In the genomic region with DNA sequence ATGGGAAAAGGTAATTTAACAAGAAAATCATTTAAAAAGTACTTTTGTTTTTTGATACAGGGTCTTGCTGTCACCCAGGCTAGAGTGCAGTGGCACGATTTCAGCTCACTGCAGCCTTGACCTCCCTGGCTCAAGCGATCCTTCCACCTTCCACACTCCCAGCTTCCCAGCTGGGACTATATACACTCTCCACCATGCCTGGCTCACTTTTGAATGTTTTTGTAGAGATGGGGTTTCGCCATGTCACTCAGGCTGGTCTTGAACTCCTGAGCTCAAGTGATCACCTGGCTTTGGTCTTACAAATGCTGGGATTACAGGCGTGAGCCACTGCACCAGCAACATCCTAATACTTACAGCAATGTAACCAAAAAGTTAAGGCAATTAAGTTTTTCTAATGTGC, we compare ENCODE assay signal across 28 cellular contexts. TPM values are rescaled to one million over a fixed set of nuclear protein-coding genes. Genes with fewer than 3 reads are reported as not detected.
DNase-seq lines count a peak whose midpoint lies in the region; ATAC-seq and TF ChIP-seq lines count a peak whose summit lies in the region.
"Had no signal": no experiment of that assay in that cellular context is flagged by ENCODE, and none has a peak within 500 bp of the region (broad histone marks: within the 10 kb centered on the region; RNA-seq: fewer than 3 reads in every experiment).

No MANE protein-coding gene starts in this region.

- no peaks in the 10 kb centered on the region for H3K9me3 ChIP-seq in CD4-positive, alpha-beta T cell (ENCODE audit: control insufficient read depth, low read length)
- H3K9me3 ChIP-seq: BLaER1 treated with 17β-estradiol and CSF1 and Interleukin-3, amounts not matched to agents 10 nM and 100 nM; SJCRH30; suprapubic skin had no signal

- intact Hi-C loops in CD4-positive, alpha-beta T cell (cut with DNase I, micrococcal nuclease) = loop anchor here in 1 of 2 experiments (10.0 kb wide), 3 partner anchors 966 to 1416 kb away; a partner anchor contains a TSS
- intact Hi-C loops in activated T-helper 1 cell treated with anti-CD3 and anti-CD28 coated beads, Interleukin-12 subunit alpha, Interleukin-12 subunit beta, Interleukin-2, Interleukin-4 antibody, amounts not matched to agents 30 ng/mL and 10 ng/mL and 1 ng/mL, durations not matched to agents 14 hours and 24 hours and 36 hours (cut with micrococcal nuclease) = loop anchor here (10.0 kb wide), 1 partner anchor 1346 kb away; a partner anchor contains a TSS

- POLR2A ChIA-PET in CD4-positive, alpha-beta T cell (lab: Charles Lee) = interaction anchor here (1.3 kb wide), 1 partner anchor 44 kb away, joined by 3 read pairs; a partner anchor contains a TSS

- no peaks in the 10 kb centered on the region for H3K9me3 Mint-ChIP-seq in activated CD8-positive, alpha-beta memory T cell treated with anti-CD3 and anti-CD28 coated beads, Interleukin-2, amount 10 ng/mL, durations not matched to agents 7 days and 5 days (ENCODE audit: low read depth)
- no peaks in the 10 kb centered on the region for H3K9me3 Mint-ChIP-seq in CD4-positive, alpha-beta T cell
- H3K9me3 Mint-ChIP-seq in activated T-helper 1 cell treated with anti-CD3 and anti-CD28 coated beads, Interleukin-12 subunit alpha, Interleukin-12 subunit beta, Interleukin-2, Interleukin-4 antibody, amounts not matched to agents 30 ng/mL and 10 ng/mL and 1 ng/mL, durations not matched to agents 14 hours and 24 hours and 36 hours = no peaks in the 10 kb centered on the region
- H3K9me3 Mint-ChIP-seq: activated naive CD8-positive, alpha-beta T cell treated with anti-CD3 and anti-CD28 coated beads, Interleukin-2, amount 10 ng/mL, durations not matched to agents 7 days and 5 days; memory B cell had no signal

- H3K27ac Mint-ChIP-seq in activated CD8-positive, alpha-beta memory T cell treated with anti-CD3 and anti-CD28 coated beads, Interleukin-2, amount 10 ng/mL, durations not matched to agents 7 days and 5 days = peak overlapping the region; percentile 4
- H3K27ac Mint-ChIP-seq in CD4-positive, alpha-beta T cell = no peak overlapping the region
- peak overlapping the region; percentile 70 for H3K27ac Mint-ChIP-seq in activated T-helper 1 cell treated with anti-CD3 and anti-CD28 coated beads, Interleukin-12 subunit alpha, Interleukin-12 subunit beta, Interleukin-2, Interleukin-4 antibody, amounts not matched to agents 30 ng/mL and 10 ng/mL and 1 ng/mL, durations not matched to agents 14 hours and 24 hours and 36 hours
- H3K27ac Mint-ChIP-seq: activated naive CD8-positive, alpha-beta T cell treated with anti-CD3 and anti-CD28 coated beads, Interleukin-2, amount 10 ng/mL, durations not matched to agents 7 days and 5 days had no signal

- no peak for ATAC-seq in activated CD8-positive, alpha-beta memory T cell treated with anti-CD3 and anti-CD28 coated beads, Interleukin-2, amount 10 ng/mL, durations not matched to agents 7 days and 5 days
- no peak for ATAC-seq in CD4-positive, alpha-beta T cell (ENCODE audit: poor library complexity)
- ATAC-seq in GM21528 (IDR thresholded peaks at IDR 0.05; ENCODE audit: low FRiP score, unreplicated experiment) = no peak
- ATAC-seq: left colon, Panc1 had no signal

- TF ChIP-seq CTCF in CD4-positive, alpha-beta T cell (IDR thresholded peaks at IDR 0.05) = no peak

- no peaks in the 10 kb centered on the region for H3K27me3 Mint-ChIP-seq in activated CD8-positive, alpha-beta memory T cell treated with anti-CD3 and anti-CD28 coated beads, Interleukin-2, amount 10 ng/mL, durations not matched to agents 7 days and 5 days
- H3K27me3 Mint-ChIP-seq in CD4-positive, alpha-beta T cell = peaks cover 3% of the 10 kb centered on the region
- no peaks in the 10 kb centered on the region for H3K27me3 Mint-ChIP-seq in activated T-helper 1 cell treated with anti-CD3 and anti-CD28 coated beads, Interleukin-12 subunit alpha, Interleukin-12 subunit beta, Interleukin-2, Interleukin-4 antibody, amounts not matched to agents 30 ng/mL and 10 ng/mL and 1 ng/mL, durations not matched to agents 14 hours and 24 hours and 36 hours (ENCODE audit: insufficient read depth)
- H3K27me3 Mint-ChIP-seq: activated naive CD8-positive, alpha-beta T cell treated with anti-CD3 and anti-CD28 coated beads, Interleukin-2, amount 10 ng/mL, durations not matched to agents 7 days and 5 days; memory B cell had no signal

- no peak overlapping the region for H3K4me3 Mint-ChIP-seq in activated CD8-positive, alpha-beta memory T cell treated with anti-CD3 and anti-CD28 coated beads, Interleukin-2, amount 10 ng/mL, durations not matched to agents 7 days and 5 days
- H3K4me3 Mint-ChIP-seq in CD4-positive, alpha-beta T cell = peak overlapping the region; percentile 20
- peak overlapping the region; percentile 22 for H3K4me3 Mint-ChIP-seq in activated T-helper 1 cell treated with anti-CD3 and anti-CD28 coated beads, Interleukin-12 subunit alpha, Interleukin-12 subunit beta, Interleukin-2, Interleukin-4 antibody, amounts not matched to agents 30 ng/mL and 10 ng/mL and 1 ng/mL, durations not matched to agents 14 hours and 24 hours and 36 hours
- H3K4me3 Mint-ChIP-seq: activated naive CD8-positive, alpha-beta T cell treated with anti-CD3 and anti-CD28 coated beads, Interleukin-2, amount 10 ng/mL, durations not matched to agents 7 days and 5 days; memory B cell had no signal

- H3K36me3 Mint-ChIP-seq in activated CD8-positive, alpha-beta memory T cell treated with anti-CD3 and anti-CD28 coated beads, Interleukin-2, amount 10 ng/mL, durations not matched to agents 7 days and 5 days = peaks cover 58% of the 10 kb centered on the region
- H3K36me3 Mint-ChIP-seq in CD4-positive, alpha-beta T cell (ENCODE audit: low read depth) = peaks cover 76% of the 10 kb centered on the region
- H3K36me3 Mint-ChIP-seq in activated T-helper 1 cell treated with anti-CD3 and anti-CD28 coated beads, Interleukin-12 subunit alpha, Interleukin-12 subunit beta, Interleukin-2, Interleukin-4 antibody, amounts not matched to agents 30 ng/mL and 10 ng/mL and 1 ng/mL, durations not matched to agents 14 hours and 24 hours and 36 hours (ENCODE audit: low read depth) = peaks cover 40% of the 10 kb centered on the region

- H3K4me1 Mint-ChIP-seq in activated CD8-positive, alpha-beta memory T cell treated with anti-CD3 and anti-CD28 coated beads, Interleukin-2, amount 10 ng/mL, durations not matched to agents 7 days and 5 days = peaks cover 39% of the 10 kb centered on the region
- peaks cover 46% of the 10 kb centered on the region for H3K4me1 Mint-ChIP-seq in CD4-positive, alpha-beta T cell (ENCODE audit: low read depth)
- peaks cover 38% of the 10 kb centered on the region for H3K4me1 Mint-ChIP-seq in activated T-helper 1 cell treated with anti-CD3 and anti-CD28 coated beads, Interleukin-12 subunit alpha, Interleukin-12 subunit beta, Interleukin-2, Interleukin-4 antibody, amounts not matched to agents 30 ng/mL and 10 ng/mL and 1 ng/mL, durations not matched to agents 14 hours and 24 hours and 36 hours (ENCODE audit: low read depth)

- H3K27me3 ChIP-seq in CD4-positive, alpha-beta T cell (ENCODE audit: control insufficient read depth, insufficient read depth, low read length) = no peaks in the 10 kb centered on the region
- H3K27me3 ChIP-seq: BLaER1 treated with 17β-estradiol and CSF1 and Interleukin-3, amounts not matched to agents 10 nM and 100 nM; SJCRH30; suprapubic skin had no signal

- H3K27ac ChIP-seq in CD4-positive, alpha-beta T cell (ENCODE audit: low read depth, low read length) = no peak overlapping the region
- H3K27ac ChIP-seq in epithelial cell of prostate = peak overlapping the region; percentile 8
- H3K27ac ChIP-seq: BLaER1 treated with 17β-estradiol and CSF1 and Interleukin-3, amounts not matched to agents 10 nM and 100 nM; SJCRH30; suprapubic skin; VCaP had no signal

- no peak for DNase-seq in activated CD8-positive, alpha-beta memory T cell treated with anti-CD3 and anti-CD28 coated beads, Interleukin-2, amount 10 ng/mL, durations not matched to agents 7 days and 5 days
- DNase-seq in activated CD8-positive, alpha-beta memory T cell treated with anti-CD3 and anti-CD28 coated beads, Interleukin-2, amount 50 U/mL, for 48 hours = no peak
- no peak for DNase-seq in CD4-positive, alpha-beta T cell
- DNase-seq in activated T-helper 1 cell treated with anti-CD3 and anti-CD28 coated beads, Interleukin-12 subunit alpha, Interleukin-12 subunit beta, Interleukin-2, Interleukin-4 antibody, amounts not matched to agents 30 ng/mL and 10 ng/mL and 1 ng/mL, durations not matched to agents 14 hours and 24 hours and 36 hours (ENCODE audit: low spot score) = no peak
- DNase-seq in epithelial cell of prostate (ENCODE audit: low read depth, low spot score) = no peak
- DNase-seq in COLO829 (ENCODE audit: low spot score) = no peak
- no peak for DNase-seq in activated effector memory CD4-positive, alpha-beta T cell treated with anti-CD3 and anti-CD28 coated beads, Interleukin-2, amount 50 U/mL, for 16 hours
- DNase-seq: activated CD4-positive, alpha-beta T cell treated with anti-CD3 and anti-CD28 coated beads, Interleukin-2, amount 50 U/mL, for 4 hours; activated naive CD8-positive, alpha-beta T cell treated with anti-CD3 and anti-CD28 coated beads, Interleukin-2, amount 10 ng/mL, durations not matched to agents 7 days and 5 days; Calu3; effector CD4-positive, alpha-beta T cell; HCEC 1CT; Kasumi-1; left colon; NCI-H1694 treated with DMSO at 0.1 percent for 48 hours; NCI-H2171; NCI-H510A treated with DMSO at 0.1 percent for 48 hours; NK-92 treated with Interleukin-12 subunit alpha and Interleukin-12 subunit beta, amount 100 ng/mL, for 24 hours; occipital lobe; SJCRH30; small intestine; stimulated activated CD4-positive, alpha-beta T cell treated with anti-CD3 and anti-CD28 coated beads, Interleukin-2, amount 100 ng/mL, for 24 hours had no signal

- CTCF ChIA-PET in activated CD8-positive, alpha-beta memory T cell treated with anti-CD3 and anti-CD28 coated beads, Interleukin-2, amount 10 ng/mL, durations not matched to agents 7 days and 5 days (lab: Charles Lee) = no interaction called here
- CTCF ChIA-PET in CD4-positive, alpha-beta T cell (lab: Charles Lee) = no interaction called here

RNA-seq across cellular contexts. Expression of a gene that starts 3.5 kb away (rescaled TPM):
- 10 to 100 TPM; 30.3 to 31.3 TPM for total RNA-seq in activated CD8-positive, alpha-beta memory T cell treated with anti-CD3 and anti-CD28 coated beads, Interleukin-2, amount 10 ng/mL, durations not matched to agents 7 days and 5 days
- total RNA-seq in CD4-positive, alpha-beta T cell = 10 to 100 TPM; 73.5 to 76.6 TPM
- 29.0 and 31.9 TPM in 2 replicates for total RNA-seq in activated T-helper 1 cell treated with anti-CD3 and anti-CD28 coated beads, Interleukin-12 subunit alpha, Interleukin-12 subunit beta, Interleukin-2, Interleukin-4 antibody, amounts not matched to agents 30 ng/mL and 10 ng/mL and 1 ng/mL, durations not matched to agents 14 hours and 24 hours and 36 hours

RNA-seq across cellular contexts. Expression of a gene that starts 6.1 kb away (rescaled TPM):
- 1,000 to 10,000 TPM in 1 of 2 experiments, 100 to 1,000 TPM in 1; 941 to 1,094 TPM for total RNA-seq in activated CD8-positive, alpha-beta memory T cell treated with anti-CD3 and anti-CD28 coated beads, Interleukin-2, amount 10 ng/mL, durations not matched to agents 7 days and 5 days
- 1,000 to 10,000 TPM; 1,722 to 1,769 TPM for total RNA-seq in CD4-positive, alpha-beta T cell
- 1,454 and 1,462 TPM in 2 replicates for total RNA-seq in activated T-helper 1 cell treated with anti-CD3 and anti-CD28 coated beads, Interleukin-12 subunit alpha, Interleukin-12 subunit beta, Interleukin-2, Interleukin-4 antibody, amounts not matched to agents 30 ng/mL and 10 ng/mL and 1 ng/mL, durations not matched to agents 14 hours and 24 hours and 36 hours

RNA-seq across cellular contexts. Expression of a gene that starts 43.9 kb away (rescaled TPM):
- 10 to 100 TPM; 22.5 TPM for total RNA-seq in activated CD8-positive, alpha-beta memory T cell treated with anti-CD3 and anti-CD28 coated beads, Interleukin-2, amount 10 ng/mL, durations not matched to agents 7 days and 5 days
- total RNA-seq in CD4-positive, alpha-beta T cell = 1 to 10 TPM; 6.3 to 6.6 TPM
- 20.2 and 20.6 TPM in 2 replicates for total RNA-seq in activated T-helper 1 cell treated with anti-CD3 and anti-CD28 coated beads, Interleukin-12 subunit alpha, Interleukin-12 subunit beta, Interleukin-2, Interleukin-4 antibody, amounts not matched to agents 30 ng/mL and 10 ng/mL and 1 ng/mL, durations not matched to agents 14 hours and 24 hours and 36 hours
